Comparison of ENCODE assay signal across 18 cellular contexts in genomic region chr9:122130837-122131236, GRCh38. TPM values are rescaled to one million over a fixed set of nuclear protein-coding genes. Genes with fewer than 3 reads are reported as not detected.
DNase-seq lines count a peak whose midpoint lies in the region; ATAC-seq and TF ChIP-seq lines count a peak whose summit lies in the region.
"Had no signal": no experiment of that assay in that cellular context is flagged by ENCODE, and none has a peak within 500 bp of the region (broad histone marks: within the 10 kb centered on the region; RNA-seq: fewer than 3 reads in every experiment).

No MANE protein-coding gene starts in this region.

- WGBS in tibial nerve, 2 donors, result 61 to 81% methylated on average over 4 of the region's 4 CpGs
- WGBS in aorta, 2 donors, result 85 to 90% methylated on average over 4 of the region's 4 CpGs

- H3K27ac ChIP-seq in angular gyrus (ENCODE audit: low read depth, low read length) (peak overlapping the region; percentile 8), osteoblast (ENCODE audit: low read depth, low read length) (no peak overlapping the region), tibial nerve (no peak overlapping the region), aorta (ENCODE audit: low read depth in 1 of 2, low read length in 2 of 2) (no peak overlapping the region)
- H3K27ac ChIP-seq: RWPE1 had no signal

- no peak for TF ChIP-seq EP300 in tibial nerve (IDR thresholded peaks at IDR 0.05)

- H3K4me1 ChIP-seq in osteoblast (ENCODE audit: insufficient read depth, low read length) (peaks cover 11% of the 10 kb centered on the region), tibial nerve (peaks cover 0 to 25% (median 16%) of the 10 kb centered on the region in 4 donors), aorta (ENCODE audit: control insufficient read depth in 1 of 2, insufficient read depth in 2 of 2, low read length in 2 of 2) (no peaks in the 10 kb centered on the region)

- no peaks in the 10 kb centered on the region for H3K36me3 Mint-ChIP-seq in endothelial cell (ENCODE audit: low read depth, unreplicated experiment)
- H3K36me3 Mint-ChIP-seq: IgD-negative memory B cell had no signal

- peaks cover 39% of the 10 kb centered on the region for H3K4me1 Mint-ChIP-seq in endothelial cell (ENCODE audit: unreplicated experiment)

- H3K4me3 Mint-ChIP-seq in endothelial cell (ENCODE audit: unreplicated experiment), result no peak overlapping the region
- H3K4me3 Mint-ChIP-seq: IgD-negative memory B cell had no signal

- no peaks in the 10 kb centered on the region for H3K9me3 ChIP-seq in osteoblast (ENCODE audit: low read depth, low read length)
- H3K9me3 ChIP-seq in tibial nerve, result no peaks in the 10 kb centered on the region
- H3K9me3 ChIP-seq in aorta (ENCODE audit: control insufficient read depth, low read length), result no peaks in the 10 kb centered on the region
- H3K9me3 ChIP-seq: BE2C had no signal

- H3K27me3 ChIP-seq in H7 (ENCODE audit: control insufficient read depth, insufficient read depth, low read length) (peaks cover 19% of the 10 kb centered on the region), osteoblast (ENCODE audit: insufficient read depth, low read length) (peaks cover 11% of the 10 kb centered on the region), tibial nerve (peaks cover 0 to 24% of the 10 kb centered on the region in 2 donors), aorta (ENCODE audit: control insufficient read depth in 1 of 2, insufficient read depth in 2 of 2, low read length in 1 of 2) (no peaks in the 10 kb centered on the region)
- H3K27me3 ChIP-seq: BE2C had no signal

- no peak for TF ChIP-seq POLR2A in tibial nerve (IDR thresholded peaks at IDR 0.05)

- H3K36me3 ChIP-seq in H7 (replicated peaks; ENCODE audit: control insufficient read depth, insufficient read depth, low read length) (no peaks in the 10 kb centered on the region), osteoblast (ENCODE audit: insufficient read depth, low read length) (no peaks in the 10 kb centered on the region), tibial nerve (no peaks in the 10 kb centered on the region), aorta (ENCODE audit: control insufficient read depth in 1 of 2, insufficient read depth in 2 of 2, low read length in 1 of 2) (no peaks in the 10 kb centered on the region)
- H3K36me3 ChIP-seq: BE2C had no signal

- H2AFZ ChIP-seq in osteoblast (ENCODE audit: low read length), result no peak overlapping the region

- no peaks in the 10 kb centered on the region for H3K9me3 Mint-ChIP-seq in endothelial cell (ENCODE audit: unreplicated experiment)
- H3K9me3 Mint-ChIP-seq: IgD-negative memory B cell had no signal

- H3K27ac Mint-ChIP-seq in endothelial cell (ENCODE audit: unreplicated experiment), result peak overlapping the region; percentile 9
- H3K27ac Mint-ChIP-seq: IgD-negative memory B cell had no signal

- H3K4me3 ChIP-seq in H7 (ENCODE audit: insufficient read depth, low read depth, low read length) (no peak overlapping the region), osteoblast (ENCODE audit: insufficient read depth, low read length) (no peak overlapping the region), tibial nerve (no peak overlapping the region), aorta (ENCODE audit: low read length in 2 of 2) (no peak overlapping the region)

- H3K27me3 Mint-ChIP-seq in endothelial cell (ENCODE audit: unreplicated experiment), result peaks cover 21% of the 10 kb centered on the region

- H3K79me2 ChIP-seq in osteoblast (ENCODE audit: insufficient read depth, low read length), result no peaks in the 10 kb centered on the region

- H3K4me2 ChIP-seq in osteoblast (ENCODE audit: insufficient read depth, low read length), result no peak overlapping the region

- H4K20me1 ChIP-seq in osteoblast (ENCODE audit: insufficient read depth, low read length), result no peaks in the 10 kb centered on the region

- TF ChIP-seq CTCF in endothelial cell (IDR thresholded peaks at IDR 0.05; ENCODE audit: unreplicated experiment) (no peak), osteoblast (IDR thresholded peaks at IDR 0.05; ENCODE audit: extremely low read depth, low read depth, low read length) (no peak), tibial nerve (IDR thresholded peaks at IDR 0.05) (no peak)

- peak; percentile 22 for DNase-seq in H7
- DNase-seq in endothelial cell (ENCODE audit: low spot score), result no peak
- peak; percentile 68 for DNase-seq in osteoblast (ENCODE audit: insufficient read length, low spot score, missing footprints)
- DNase-seq in tibial nerve (ENCODE audit: low spot score in 2 of 2), result no peak
- no peak for DNase-seq in aorta
- no peak for DNase-seq in activated CD8-positive, alpha-beta memory T cell treated with anti-CD3 and anti-CD28 coated beads for 24 hours
- DNase-seq: BE2C, EL, GF-D8, NCI-H1105, NCI-H2029, NCI-H2227 treated with DMSO at 0.1 percent for 48 hours, NCI-H510A had no signal

- ATAC-seq in aorta (ENCODE audit: low FRiP score), result no peak

- intact Hi-C loops in aorta (cut with DNase I), result no loop called here

RNA-seq across cellular contexts. Expression of gene NDUFA8, which starts 28.7 kb away (rescaled TPM):
- 43.9 and 47.2 TPM in 2 replicates for total RNA-seq in H7 (2014; rRNA removed; shearing (Covaris generic))
- total RNA-seq in endothelial cell (ENCODE audit: unreplicated experiment) (45.2 TPM), osteoblast (17.0 and 18.3 TPM in 2 replicates), tibial nerve (10 to 100 TPM; 18.0 to 26.0 (median 22.5) TPM), aorta (10 to 100 TPM; 25.3 to 26.9 TPM)
- polyA plus RNA-seq in aorta, result 10 to 100 TPM; 59.0 to 65.6 TPM

RNA-seq across cellular contexts. Expression of gene MORN5, which starts 28.9 kb away (rescaled TPM):
- total RNA-seq in H7 (2014; rRNA removed; shearing (Covaris generic)), result not detected in 2 replicates
- 0.64 TPM for total RNA-seq in endothelial cell (ENCODE audit: unreplicated experiment)
- 0.36 TPM in 1 of 2 replicates, not detected in the other for total RNA-seq in osteoblast
- total RNA-seq in tibial nerve, result 1 to 10 TPM in 1 of 4 donors, not detected in 3; 1.8 TPM
- not detected for total RNA-seq in aorta
- polyA plus RNA-seq in aorta, result not detected
- total RNA-seq: A673, H4 had no signal
- polyA plus RNA-seq: IgD-negative memory B cell had no signal

RNA-seq across cellular contexts. Expression of gene TTLL11, which starts 37.7 kb away (rescaled TPM):
- 0.18 and 0.97 TPM in 2 replicates for total RNA-seq in H7 (2014; rRNA removed; shearing (Covaris generic))
- 4.0 TPM for total RNA-seq in endothelial cell (ENCODE audit: unreplicated experiment)
- total RNA-seq in osteoblast, result 6.2 and 8.0 TPM in 2 replicates
- 10 to 100 TPM in 3 of 4 donors, 1 to 10 TPM in 1; 9.8 to 18.6 (median 15.6) TPM for total RNA-seq in tibial nerve
- total RNA-seq in aorta, result 10 to 100 TPM; 23.7 to 31.4 TPM
- polyA plus RNA-seq in aorta, result 10 to 100 TPM in 1 of 2 donors, 1 to 10 TPM in 1; 7.7 to 12.9 TPM

Comparison
In these comparisons a context has a peak if more than half of its experiments do, and no peak if none do; other contexts are left out.
1. DNase-seq: peak in H7 (single experiment) and osteoblast (single experiment); none in endothelial cell (single experiment), tibial nerve (0 of 2), aorta (0 of 2) and activated CD8-positive, alpha-beta memory T cell treated with anti-CD3 and anti-CD28 coated beads for 24 hours (single experiment).